Comparison of ENCODE assay signal across 13 cellular contexts in the genomic region with DNA sequence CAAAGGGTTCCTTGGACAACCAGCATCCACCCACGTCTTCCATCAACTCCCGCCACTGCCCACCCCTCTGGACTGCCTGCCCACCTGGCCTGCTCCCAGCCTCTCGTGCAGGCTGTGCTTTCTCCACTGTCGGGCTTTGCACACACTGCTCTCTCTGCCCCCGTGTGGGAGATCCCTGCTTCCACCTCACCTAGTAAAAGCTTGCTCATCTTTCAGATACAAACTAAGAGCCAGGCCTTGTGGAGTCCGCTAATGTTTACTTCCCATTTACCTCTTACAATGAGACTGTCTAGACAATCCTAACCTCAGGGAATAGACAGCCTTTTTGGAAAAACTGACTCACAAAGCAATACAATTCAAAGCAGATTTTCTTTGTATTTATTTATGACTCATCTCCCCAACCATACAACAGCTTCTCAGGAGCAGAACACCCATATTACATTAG.
DNase-seq lines count a peak whose midpoint lies in the region; ATAC-seq and TF ChIP-seq lines count a peak whose summit lies in the region.
"Had no signal": no experiment of that assay in that cellular context is flagged by ENCODE, and none has a peak within 500 bp of the region (broad histone marks: within the 10 kb centered on the region; RNA-seq: fewer than 3 reads in every experiment).

No MANE protein-coding gene starts in this region.

- H3K9me3 Mint-ChIP-seq in activated CD4-positive, alpha-beta T cell treated with anti-CD3 and anti-CD28 coated beads for 36 hours (ENCODE audit: low read depth), result no peaks in the 10 kb centered on the region
- H3K9me3 Mint-ChIP-seq in endodermal cell, result no peaks in the 10 kb centered on the region
- no peaks in the 10 kb centered on the region for H3K9me3 Mint-ChIP-seq in CD8-positive, alpha-beta memory T cell
- no peaks in the 10 kb centered on the region for H3K9me3 Mint-ChIP-seq in effector memory CD8-positive, alpha-beta T cell
- H3K9me3 Mint-ChIP-seq: activated CD4-positive, alpha-beta memory T cell treated with anti-CD3 and anti-CD28 coated beads, Interleukin-2, amount 10 ng/mL, durations not matched to agents 7 days and 5 days had no signal

- no peaks in the 10 kb centered on the region for H3K9me3 ChIP-seq in endodermal cell (ENCODE audit: control insufficient read depth, low read length)
- H3K9me3 ChIP-seq in CD8-positive, alpha-beta memory T cell (ENCODE audit: low read length), result no peaks in the 10 kb centered on the region
- H3K9me3 ChIP-seq: gastroesophageal sphincter, SJSA1 had no signal

- H3K4me3 ChIP-seq in endodermal cell (ENCODE audit: low read length), result no peak overlapping the region
- no peak overlapping the region for H3K4me3 ChIP-seq in CD8-positive, alpha-beta memory T cell (ENCODE audit: low read length)
- H3K4me3 ChIP-seq: gastroesophageal sphincter, SJSA1, skin epidermis had no signal

- peak overlapping the region; percentile 38 for H3K27ac ChIP-seq in endodermal cell (ENCODE audit: low read depth, low read length)
- H3K27ac ChIP-seq in CD8-positive, alpha-beta memory T cell (ENCODE audit: low read depth, low read length), result no peak overlapping the region
- H3K27ac ChIP-seq: gastroesophageal sphincter, SJSA1 had no signal

- WGBS in endodermal cell (ENCODE audit: insufficient coverage in 1 of 2, insufficient read length in 1 of 2), 2 experiments, result 90 to 92% methylated on average over 2 to 6 of the region's 6 CpGs

- H3K4me1 ChIP-seq in endodermal cell (ENCODE audit: control insufficient read depth, insufficient read depth, low read length), result no peaks in the 10 kb centered on the region
- H3K4me1 ChIP-seq in CD8-positive, alpha-beta memory T cell (ENCODE audit: insufficient read depth, low read length), result no peaks in the 10 kb centered on the region
- H3K4me1 ChIP-seq: gastroesophageal sphincter had no signal

- CTCF ChIA-PET in activated CD4-positive, alpha-beta T cell treated with anti-CD3 and anti-CD28 coated beads for 36 hours (lab: Charles Lee), result no interaction called here
- CTCF ChIA-PET in CD8-positive, alpha-beta memory T cell (lab: Charles Lee), result no interaction called here

- H3K36me3 ChIP-seq in endodermal cell (ENCODE audit: control insufficient read depth, insufficient read depth, low read length), result peaks cover 64% of the 10 kb centered on the region
- H3K36me3 ChIP-seq in CD8-positive, alpha-beta memory T cell (ENCODE audit: insufficient read depth, low read length), result no peaks in the 10 kb centered on the region

- no peak for TF ChIP-seq CTCF in endodermal cell (conservative IDR thresholded peaks at IDR 0.05)

- peaks cover 34% of the 10 kb centered on the region for H3K36me3 Mint-ChIP-seq in activated CD4-positive, alpha-beta T cell treated with anti-CD3 and anti-CD28 coated beads for 36 hours (ENCODE audit: low read depth)
- peaks cover 61% of the 10 kb centered on the region for H3K36me3 Mint-ChIP-seq in endodermal cell (ENCODE audit: low read depth)
- peaks cover 11 to 50% (median 28%) of the 10 kb centered on the region in 3 donors for H3K36me3 Mint-ChIP-seq in CD8-positive, alpha-beta memory T cell
- peaks cover 11% of the 10 kb centered on the region for H3K36me3 Mint-ChIP-seq in effector memory CD8-positive, alpha-beta T cell (ENCODE audit: insufficient read depth)

- H3K27ac Mint-ChIP-seq in activated CD4-positive, alpha-beta T cell treated with anti-CD3 and anti-CD28 coated beads for 36 hours, result peak overlapping the region; percentile 7
- peak overlapping the region; percentile 18 for H3K27ac Mint-ChIP-seq in endodermal cell
- H3K27ac Mint-ChIP-seq in CD8-positive, alpha-beta memory T cell, result no peak overlapping the region
- no peak overlapping the region for H3K27ac Mint-ChIP-seq in effector memory CD8-positive, alpha-beta T cell
- H3K27ac Mint-ChIP-seq: activated CD4-positive, alpha-beta memory T cell treated with anti-CD3 and anti-CD28 coated beads, Interleukin-2, amount 10 ng/mL, durations not matched to agents 7 days and 5 days had no signal

- no peak overlapping the region for H3K4me3 Mint-ChIP-seq in activated CD4-positive, alpha-beta T cell treated with anti-CD3 and anti-CD28 coated beads for 36 hours
- H3K4me3 Mint-ChIP-seq in endodermal cell, result no peak overlapping the region
- H3K4me3 Mint-ChIP-seq in CD8-positive, alpha-beta memory T cell, result no peak overlapping the region
- no peak overlapping the region for H3K4me3 Mint-ChIP-seq in effector memory CD8-positive, alpha-beta T cell
- H3K4me3 Mint-ChIP-seq: activated CD4-positive, alpha-beta memory T cell treated with anti-CD3 and anti-CD28 coated beads, Interleukin-2, amount 10 ng/mL, durations not matched to agents 7 days and 5 days had no signal

- peaks cover 5% of the 10 kb centered on the region for H3K4me1 Mint-ChIP-seq in activated CD4-positive, alpha-beta T cell treated with anti-CD3 and anti-CD28 coated beads for 36 hours
- H3K4me1 Mint-ChIP-seq in endodermal cell, result peaks cover 5% of the 10 kb centered on the region
- H3K4me1 Mint-ChIP-seq in CD8-positive, alpha-beta memory T cell, result no peaks in the 10 kb centered on the region
- no peaks in the 10 kb centered on the region for H3K4me1 Mint-ChIP-seq in effector memory CD8-positive, alpha-beta T cell (ENCODE audit: low read depth in 2 of 2)

- peak; percentile 23 for ATAC-seq in activated CD4-positive, alpha-beta T cell treated with anti-CD3 and anti-CD28 coated beads for 36 hours
- no peak for ATAC-seq in effector memory CD8-positive, alpha-beta T cell (replicated peaks)
- ATAC-seq: gastroesophageal sphincter had no signal

- POLR2A ChIA-PET in activated CD4-positive, alpha-beta T cell treated with anti-CD3 and anti-CD28 coated beads for 36 hours (lab: Charles Lee), result no interaction called here
- POLR2A ChIA-PET in CD8-positive, alpha-beta memory T cell (lab: Charles Lee), result no interaction called here

- intact Hi-C loops in activated CD4-positive, alpha-beta T cell treated with anti-CD3 and anti-CD28 coated beads for 36 hours (cut with DNase I, micrococcal nuclease), result loop anchor here in 1 of 2 experiments (10.0 kb wide), 1 partner anchor 353 kb away; no protein-coding TSS in a partner anchor

- DNase-seq in activated CD4-positive, alpha-beta T cell treated with anti-CD3 and anti-CD28 coated beads for 36 hours, result no peak
- DNase-seq in activated CD4-positive, alpha-beta T cell treated with anti-CD3 and anti-CD28 coated beads, Interleukin-2, amount 50 U/mL, for 48 hours, result no peak
- peak; percentile 92 for DNase-seq in NCI-H69 (lab: John Stamatoyannopoulos, UW)
- no peak for DNase-seq in endodermal cell
- DNase-seq in pulmonary artery endothelial cell (ENCODE audit: low read depth, low spot score), result peak; percentile 39
- no peak for DNase-seq in CD8-positive, alpha-beta memory T cell
- no peak for DNase-seq in effector CD4-positive, alpha-beta T cell
- DNase-seq in effector memory CD8-positive, alpha-beta T cell, result no peak
- DNase-seq: activated CD4-positive, alpha-beta memory T cell treated with anti-CD3 and anti-CD28 coated beads, Interleukin-2, amount 10 ng/mL, durations not matched to agents 7 days and 5 days; NCI-H2029 had no signal

- no peaks in the 10 kb centered on the region for H3K27me3 Mint-ChIP-seq in activated CD4-positive, alpha-beta T cell treated with anti-CD3 and anti-CD28 coated beads for 36 hours
- H3K27me3 Mint-ChIP-seq in endodermal cell (ENCODE audit: insufficient read depth), result no peaks in the 10 kb centered on the region
- no peaks in the 10 kb centered on the region for H3K27me3 Mint-ChIP-seq in CD8-positive, alpha-beta memory T cell
- H3K27me3 Mint-ChIP-seq in effector memory CD8-positive, alpha-beta T cell, result no peaks in the 10 kb centered on the region
- H3K27me3 Mint-ChIP-seq: activated CD4-positive, alpha-beta memory T cell treated with anti-CD3 and anti-CD28 coated beads, Interleukin-2, amount 10 ng/mL, durations not matched to agents 7 days and 5 days had no signal

- H3K9ac ChIP-seq in endodermal cell (ENCODE audit: extremely low read depth, low read length, poor library complexity, severe bottlenecking), result no peak overlapping the region

- no peaks in the 10 kb centered on the region for H3K27me3 ChIP-seq in endodermal cell (ENCODE audit: control insufficient read depth, insufficient read depth, low read length, poor library complexity, severe bottlenecking)
- no peaks in the 10 kb centered on the region for H3K27me3 ChIP-seq in CD8-positive, alpha-beta memory T cell (ENCODE audit: insufficient read depth, low read length, poor library complexity, severe bottlenecking)
- H3K27me3 ChIP-seq: gastroesophageal sphincter, SJSA1 had no signal

Comparison
In these comparisons a context has a peak if more than half of its experiments do, and no peak if none do; other contexts are left out.
1. DNase-seq: peak in NCI-H69 (single experiment) and pulmonary artery endothelial cell (single experiment); none in activated CD4-positive, alpha-beta T cell treated with anti-CD3 and anti-CD28 coated beads for 36 hours (single experiment), activated CD4-positive, alpha-beta T cell treated with anti-CD3 and anti-CD28 coated beads, Interleukin-2, amount 50 U/mL, for 48 hours (0 of 2), endodermal cell (single experiment), CD8-positive, alpha-beta memory T cell (0 of 5), effector CD4-positive, alpha-beta T cell (single experiment) and effector memory CD8-positive, alpha-beta T cell (0 of 3).
2. H3K27ac Mint-ChIP-seq: peak in activated CD4-positive, alpha-beta T cell treated with anti-CD3 and anti-CD28 coated beads for 36 hours (single experiment) and endodermal cell (single experiment); none in CD8-positive, alpha-beta memory T cell (0 of 8) and effector memory CD8-positive, alpha-beta T cell (0 of 2).